ENCODE assay signal across 8 cellular contexts in the genomic region with DNA sequence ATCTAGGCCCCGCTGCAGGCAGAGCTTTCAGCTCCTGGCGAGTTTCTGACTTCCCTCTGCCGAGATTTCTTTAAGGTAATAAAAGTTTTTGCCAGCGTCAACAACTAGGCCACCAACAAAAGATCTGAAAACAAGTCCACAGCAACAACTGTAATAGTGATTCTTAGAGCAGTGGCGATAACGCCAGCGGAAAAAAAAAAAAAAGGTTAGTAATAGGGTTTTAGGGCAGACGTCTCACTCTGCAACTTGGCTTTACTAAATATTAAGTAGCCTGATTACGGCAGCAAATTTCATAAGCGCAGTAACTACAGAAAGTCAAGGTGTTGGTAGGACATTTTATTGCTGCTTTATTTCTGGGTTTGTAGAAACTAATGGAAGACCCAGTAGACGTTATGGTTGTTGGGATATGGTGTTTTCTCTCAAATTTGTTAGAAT. TPM values are rescaled to one million over a fixed set of nuclear protein-coding genes. Genes with fewer than 3 reads are reported as not detected.
A peak's percentile ranks its signal among the peaks of the same experiment; 100 is the strongest.
DNase-seq lines count a peak whose midpoint lies in the region; ATAC-seq and TF ChIP-seq lines count a peak whose summit lies in the region.

No MANE protein-coding gene starts in this region.

- H3K27ac ChIP-seq in DOHH2 (ENCODE audit: low read depth, low read length) (peak overlapping the region; percentile 68), RWPE1 (peak overlapping the region; percentile 91), esophagus muscularis mucosa (replicated peaks in 1 of 4) (peak overlapping the region; percentile 83 to 92 (median 91)), trophoblast cell (ENCODE audit: low read depth, low read length) (no peak overlapping the region)

- no peaks in the 10 kb centered on the region for H3K27me3 ChIP-seq in DOHH2 (ENCODE audit: control insufficient read depth, low read length)
- H3K27me3 ChIP-seq in esophagus muscularis mucosa, result no peaks in the 10 kb centered on the region
- no peaks in the 10 kb centered on the region for H3K27me3 ChIP-seq in trophoblast cell (ENCODE audit: insufficient read depth, low read length)

- H3K4me3 ChIP-seq in DOHH2 (ENCODE audit: low read length) (peak overlapping the region; percentile 92), esophagus muscularis mucosa (peak overlapping the region; percentile 72 to 89 (median 78)), trophoblast cell (ENCODE audit: low read depth, low read length) (peak overlapping the region; percentile 82)

- no peak overlapping the region for H2BK12ac ChIP-seq in trophoblast cell (ENCODE audit: low read length)

- H3K4ac ChIP-seq in trophoblast cell (ENCODE audit: low read depth, low read length), result peak overlapping the region; percentile 50

- peak overlapping the region; percentile 79 for H3K14ac ChIP-seq in trophoblast cell (ENCODE audit: low read length)

- H3K4me1 ChIP-seq in DOHH2 (ENCODE audit: control insufficient read depth, low read length), result peaks cover 33% of the 10 kb centered on the region
- H3K4me1 ChIP-seq in esophagus muscularis mucosa, result peaks cover 15 to 28% (median 24%) of the 10 kb centered on the region in 4 donors
- H3K4me1 ChIP-seq in trophoblast cell (ENCODE audit: control insufficient read depth in 1 of 2, insufficient read depth in 2 of 2, low read length in 2 of 2), result no peaks in the 10 kb centered on the region

- H2AFZ ChIP-seq in trophoblast cell (ENCODE audit: insufficient read depth, low read length, poor library complexity), result peak overlapping the region; percentile 6

- ATAC-seq in HG02763 (IDR thresholded peaks at IDR 0.05; ENCODE audit: unreplicated experiment) (no peak), GM18861 (IDR thresholded peaks at IDR 0.05; ENCODE audit: unreplicated experiment) (no peak)

- peak overlapping the region; percentile 80 for H3K9ac ChIP-seq in trophoblast cell (ENCODE audit: low read length)

- H3K18ac ChIP-seq in trophoblast cell (ENCODE audit: low read length), result peak overlapping the region; percentile 72

- peak overlapping the region; percentile 79 for H2BK5ac ChIP-seq in trophoblast cell (ENCODE audit: low read depth, low read length, poor library complexity)

- CTCF ChIA-PET in RWPE1 (lab: Yijun Ruan, JAX), result interaction anchor here (0.9 kb wide), 1 partner anchor 10 kb away, joined by 3 read pairs; no protein-coding TSS in a partner anchor

- intact Hi-C loops in esophagus muscularis mucosa (cut with DNase I), result loop anchor here (5.0 kb wide), 1 partner anchor 104 kb away; the partner anchor contains the start of gene SPAST

- POLR2A ChIA-PET in RWPE1 (lab: Yijun Ruan, JAX; ENCODE audit: low non-redundant PET), result interaction anchor here (0.5 to 1.2 kb wide), 5 partner anchors 101 to 287 kb away, joined by 3 to 9 read pairs (median 3); partner anchors contain the start of genes DPY30 and SPAST

- peaks cover 3% of the 10 kb centered on the region for H3K79me1 ChIP-seq in trophoblast cell (ENCODE audit: low read length)

- no peaks in the 10 kb centered on the region for H3K9me2 ChIP-seq in DOHH2 (replicated peaks; ENCODE audit: control insufficient read depth, low read length)

- no peak overlapping the region for H2AK5ac ChIP-seq in trophoblast cell (ENCODE audit: low read length)

- TF ChIP-seq CTCF in DOHH2 (IDR thresholded peaks at IDR 0.05; ENCODE audit: low read depth, low read length, poor library complexity, severe bottlenecking) (no peak), RWPE1 (conservative IDR thresholded peaks at IDR 0.05; ENCODE audit: low read depth) (no peak), esophagus muscularis mucosa (IDR thresholded peaks at IDR 0.05) (no peak)

- no peaks in the 10 kb centered on the region for H3K9me3 ChIP-seq in DOHH2 (ENCODE audit: control insufficient read depth, insufficient read depth, low read length)
- no peaks in the 10 kb centered on the region for H3K9me3 ChIP-seq in esophagus muscularis mucosa
- H3K9me3 ChIP-seq in trophoblast cell (ENCODE audit: insufficient read depth, low read depth, low read length), result no peaks in the 10 kb centered on the region

- peak overlapping the region; percentile 70 for H4K91ac ChIP-seq in trophoblast cell (ENCODE audit: low read depth, low read length)

- H3K23ac ChIP-seq in trophoblast cell (ENCODE audit: low read length), result no peak overlapping the region

- no peaks in the 10 kb centered on the region for H4K20me1 ChIP-seq in DOHH2 (ENCODE audit: control insufficient read depth, insufficient read depth, low read depth, low read length)

- peak overlapping the region; percentile 90 for H4K12ac ChIP-seq in trophoblast cell (ENCODE audit: low read depth, low read length)

- peaks cover 14% of the 10 kb centered on the region for H3F3A ChIP-seq in DOHH2 (ENCODE audit: control insufficient read depth, insufficient read depth)

- peak overlapping the region; percentile 19 for H2BK120ac ChIP-seq in trophoblast cell (ENCODE audit: insufficient read depth, low read length, poor library complexity)

- peak overlapping the region; percentile 92 for H4K8ac ChIP-seq in trophoblast cell (ENCODE audit: low read depth, low read length)

- H3K4me2 ChIP-seq in DOHH2 (ENCODE audit: low read length) (peak overlapping the region; percentile 88), trophoblast cell (ENCODE audit: low read length) (peak overlapping the region; percentile 76)

- H3K36me3 ChIP-seq in DOHH2 (ENCODE audit: control insufficient read depth, low read length) (peaks cover 15% of the 10 kb centered on the region), esophagus muscularis mucosa (no peaks in the 10 kb centered on the region), trophoblast cell (ENCODE audit: control insufficient read depth in 1 of 2, insufficient read depth in 2 of 2, low read length in 2 of 2) (peaks cover 0 to 3% of the 10 kb centered on the region in 2 experiments)

- no peak for TF ChIP-seq EP300 in esophagus muscularis mucosa (IDR thresholded peaks at IDR 0.05)

- DNase-seq in RWPE1 (ENCODE audit: low spot score) (no peak), esophagus muscularis mucosa (ENCODE audit: extremely low spot score) (no peak), trophoblast cell (no peak), hepatic stellate cell (ENCODE audit: low spot score) (no peak)
- DNase-seq in activated CD4-positive, CD25-positive, alpha-beta regulatory T cell (lab: John Stamatoyannopoulos, UW), result no peak

- H3K79me2 ChIP-seq in DOHH2 (ENCODE audit: control insufficient read depth, low read length) (peaks cover 65% of the 10 kb centered on the region), trophoblast cell (ENCODE audit: control insufficient read depth, insufficient read depth, low read length, poor library complexity) (peaks cover 3% of the 10 kb centered on the region)

- TF ChIP-seq POLR2A in esophagus muscularis mucosa (IDR thresholded peaks at IDR 0.05; ENCODE audit: low read depth), result no peak

- WGBS in esophagus muscularis mucosa, result 7% methylated on average over 11 of the region's 11 CpGs
- WGBS in trophoblast cell (ENCODE audit: extremely low coverage, insufficient coverage, insufficient read length), result no CpG with 5 or more reads among the region's 11 CpGs

RNA-seq across cellular contexts. Expression of gene SLC30A6, which starts 0.5 kb away (rescaled TPM):
- 10 to 100 TPM; 12.9 to 16.9 (median 15.3) TPM for total RNA-seq in esophagus muscularis mucosa
- 17.7 and 18.2 TPM in 2 replicates for polyA plus RNA-seq in trophoblast cell (2013)
